Comparison of ENCODE assay signal across 14 cellular contexts in genomic region chr1:201758508-201759050, GRCh38.
DNase-seq lines count a peak whose midpoint lies in the region; ATAC-seq and TF ChIP-seq lines count a peak whose summit lies in the region.
"Had no signal": no experiment of that assay in that cellular context is flagged by ENCODE, and none has a peak within 500 bp of the region (broad histone marks: within the 10 kb centered on the region; RNA-seq: fewer than 3 reads in every experiment).

No MANE protein-coding gene starts in this region.

- no peak for TF ChIP-seq CTCF in dorsolateral prefrontal cortex (IDR thresholded peaks at IDR 0.05 in 54 of 56, conservative IDR thresholded peaks at IDR 0.05 in 2 of 56; ENCODE audit: low read depth in 1 of 56, partially characterized antibody in 56 of 56)

- peaks cover 0 to 44% (median 10%) of the 10 kb centered on the region in 11 experiments; a peak in 13 of 22 replicates for H3K36me3 ChIP-seq in BLaER1 treated with 17β-estradiol and CSF1 and Interleukin-3, amounts not matched to agents 10 nM and 100 nM
- H3K36me3 ChIP-seq in aorta (ENCODE audit: control insufficient read depth in 1 of 2, insufficient read depth in 2 of 2, low read length in 1 of 2): no peaks in the 10 kb centered on the region
- H3K36me3 ChIP-seq: Peyer's patch had no signal

- H3K27ac ChIP-seq in BLaER1 treated with 17β-estradiol and CSF1 and Interleukin-3, amounts not matched to agents 10 nM and 100 nM: no peak overlapping the region; a peak in 1 of 22 replicates
- peak overlapping the region in 40 of 59 donors; percentile 1 to 90 (median 76) for H3K27ac ChIP-seq in dorsolateral prefrontal cortex
- H3K27ac ChIP-seq in aorta (ENCODE audit: low read depth in 1 of 2, low read length in 2 of 2): peak overlapping the region in 1 of 2 donors; percentile 43
- H3K27ac ChIP-seq: Peyer's patch had no signal

- peaks cover 6 to 94% (median 22%) of the 10 kb centered on the region in 11 experiments; a peak in 16 of 22 replicates for H4K20me1 ChIP-seq in BLaER1 treated with 17β-estradiol and CSF1 and Interleukin-3, amounts not matched to agents 10 nM and 100 nM

- intact Hi-C loops in dorsolateral prefrontal cortex (cut with DNase I) (no loop called here), aorta (cut with DNase I) (no loop called here)

- ATAC-seq in aorta (ENCODE audit: low FRiP score): no peak
- ATAC-seq: stimulated activated naive CD8-positive, alpha-beta T cell treated with anti-CD3 and anti-CD28 coated beads, Interleukin-15, amount 100 ng/mL, for 72 hours had no signal

- H3K9ac ChIP-seq in BLaER1 treated with 17β-estradiol and CSF1 and Interleukin-3, amounts not matched to agents 10 nM and 100 nM: no peak overlapping the region

- 72 to 75% methylated on average over 4 of the region's 4 CpGs for WGBS in aorta, 2 donors

- H3K27me3 ChIP-seq in BLaER1 treated with 17β-estradiol and CSF1 and Interleukin-3, amounts not matched to agents 10 nM and 100 nM: no peaks in the 10 kb centered on the region
- H3K27me3 ChIP-seq in dorsolateral prefrontal cortex (no peaks in the 10 kb centered on the region), aorta (ENCODE audit: control insufficient read depth in 1 of 2, insufficient read depth in 2 of 2, low read length in 1 of 2) (no peaks in the 10 kb centered on the region)
- H3K27me3 ChIP-seq: Peyer's patch had no signal

- DNase-seq in NCI-H1092 (lab: John Stamatoyannopoulos, UW) (peak; percentile 42), NCI-H345 (lab: John Stamatoyannopoulos, UW) (peak; percentile 72), dorsolateral prefrontal cortex (no peak), MV-4-11 (lab: John Stamatoyannopoulos, UW) (no peak), NCI-H748 treated with DMSO at 0.1 percent for 48 hours (lab: John Stamatoyannopoulos, UW) (no peak), aorta (no peak)
- no peak for DNase-seq in stimulated activated CD8-positive, alpha-beta memory T cell treated with anti-CD3 and anti-CD28 coated beads, Interleukin-4, amount 100 ng/mL, for 48 hours
- DNase-seq: activated CD8-positive, alpha-beta memory T cell treated with anti-CD3 and anti-CD28 coated beads for 24 hours; foreskin melanocyte; IMR-90; Peyer's patch; small intestine; stimulated activated naive CD8-positive, alpha-beta T cell treated with anti-CD3 and anti-CD28 coated beads, Interleukin-15, amount 100 ng/mL, for 72 hours had no signal

- H3K9me3 ChIP-seq in BLaER1 treated with 17β-estradiol and CSF1 and Interleukin-3, amounts not matched to agents 10 nM and 100 nM (replicated peaks in 1 of 11): no peaks in the 10 kb centered on the region
- H3K9me3 ChIP-seq in aorta (ENCODE audit: control insufficient read depth, low read length): no peaks in the 10 kb centered on the region
- H3K9me3 ChIP-seq: Peyer's patch had no signal

- peak overlapping the region in 10 of 11 experiments; percentile 53 to 81 (median 65); a peak in 19 of 22 replicates for H3K4me2 ChIP-seq in BLaER1 treated with 17β-estradiol and CSF1 and Interleukin-3, amounts not matched to agents 10 nM and 100 nM

- no peak overlapping the region for H3K4me3 ChIP-seq in BLaER1 treated with 17β-estradiol and CSF1 and Interleukin-3, amounts not matched to agents 10 nM and 100 nM
- no peak overlapping the region for H3K4me3 ChIP-seq in dorsolateral prefrontal cortex
- H3K4me3 ChIP-seq in aorta (ENCODE audit: low read length in 2 of 2): no peak overlapping the region
- H3K4me3 ChIP-seq: Peyer's patch had no signal

- peaks cover 53 to 82% (median 71%) of the 10 kb centered on the region in 10 experiments for H3K4me1 ChIP-seq in BLaER1 treated with 17β-estradiol and CSF1 and Interleukin-3, amounts not matched to agents 10 nM and 100 nM
- peaks cover 24 to 33% of the 10 kb centered on the region in 2 donors for H3K4me1 ChIP-seq in aorta (ENCODE audit: control insufficient read depth in 1 of 2, insufficient read depth in 2 of 2, low read length in 2 of 2)
- H3K4me1 ChIP-seq: Peyer's patch had no signal

Comparison
In these comparisons a context has a peak if more than half of its experiments do, and no peak if none do; other contexts are left out.
1. H3K27ac ChIP-seq: peak in dorsolateral prefrontal cortex (40 of 59); none in BLaER1 treated with 17β-estradiol and CSF1 and Interleukin-3, amounts not matched to agents 10 nM and 100 nM (0 of 11).
2. DNase-seq: peak in NCI-H1092 (single experiment) and NCI-H345 (single experiment); none in dorsolateral prefrontal cortex (0 of 10), MV-4-11 (single experiment), NCI-H748 treated with DMSO at 0.1 percent for 48 hours (single experiment), stimulated activated CD8-positive, alpha-beta memory T cell treated with anti-CD3 and anti-CD28 coated beads, Interleukin-4, amount 100 ng/mL, for 48 hours (single experiment) and aorta (0 of 2).